In the genomic region with DNA sequence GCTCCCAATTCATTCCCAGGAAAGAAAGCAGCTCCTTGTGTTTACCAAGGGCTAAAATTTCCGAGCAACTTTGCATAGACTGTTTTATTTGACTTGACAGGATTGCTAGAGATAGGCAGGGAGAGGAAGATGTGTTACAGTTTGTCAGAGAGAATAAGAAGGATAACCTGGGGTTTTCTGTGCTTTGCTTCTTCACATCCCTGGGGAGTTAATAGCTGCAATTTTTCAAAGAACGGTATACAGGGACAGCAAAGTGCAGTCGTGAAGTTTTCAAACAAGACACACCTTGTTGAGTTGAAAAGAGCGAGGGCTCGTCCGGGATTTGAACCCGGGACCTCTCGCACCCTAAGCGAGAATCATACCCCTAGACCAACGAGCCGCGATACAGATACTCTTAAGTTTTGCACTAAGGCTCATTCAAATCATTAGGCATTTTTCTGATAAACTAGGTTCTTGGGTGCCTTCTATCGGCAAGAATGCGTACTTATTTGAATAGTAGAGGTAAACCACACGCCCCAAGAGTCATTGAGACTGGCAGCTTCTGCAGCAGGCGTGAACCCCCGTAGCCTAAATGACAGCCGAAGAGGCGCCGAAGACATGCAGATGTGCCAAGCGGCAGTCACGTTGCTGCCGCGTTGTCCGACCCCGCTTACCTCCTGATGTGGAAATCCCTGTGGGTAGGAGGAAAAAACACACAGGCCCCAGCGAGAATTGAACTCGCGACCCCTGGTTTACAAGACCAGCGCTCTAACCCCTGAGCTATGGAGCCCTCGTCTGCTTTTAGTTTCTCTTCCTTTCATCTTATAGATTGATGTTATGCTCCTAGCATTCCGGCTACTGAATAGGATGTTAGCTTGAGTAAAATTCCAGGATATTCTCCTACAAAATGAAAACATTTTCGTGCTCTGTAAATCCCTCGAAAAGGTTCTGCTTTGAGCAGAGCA, we compare ENCODE assay signal across 1 cellular context.
TF ChIP-seq lines count a peak whose summit lies in the region.

No MANE protein-coding gene starts in this region.

TF ChIP-seq in HepG2, 621 proteins besides CTCF, POLR2A, EP300 and RAD21 (continued from another document and continues in another):
- TF ChIP-seq, protein P1, sequence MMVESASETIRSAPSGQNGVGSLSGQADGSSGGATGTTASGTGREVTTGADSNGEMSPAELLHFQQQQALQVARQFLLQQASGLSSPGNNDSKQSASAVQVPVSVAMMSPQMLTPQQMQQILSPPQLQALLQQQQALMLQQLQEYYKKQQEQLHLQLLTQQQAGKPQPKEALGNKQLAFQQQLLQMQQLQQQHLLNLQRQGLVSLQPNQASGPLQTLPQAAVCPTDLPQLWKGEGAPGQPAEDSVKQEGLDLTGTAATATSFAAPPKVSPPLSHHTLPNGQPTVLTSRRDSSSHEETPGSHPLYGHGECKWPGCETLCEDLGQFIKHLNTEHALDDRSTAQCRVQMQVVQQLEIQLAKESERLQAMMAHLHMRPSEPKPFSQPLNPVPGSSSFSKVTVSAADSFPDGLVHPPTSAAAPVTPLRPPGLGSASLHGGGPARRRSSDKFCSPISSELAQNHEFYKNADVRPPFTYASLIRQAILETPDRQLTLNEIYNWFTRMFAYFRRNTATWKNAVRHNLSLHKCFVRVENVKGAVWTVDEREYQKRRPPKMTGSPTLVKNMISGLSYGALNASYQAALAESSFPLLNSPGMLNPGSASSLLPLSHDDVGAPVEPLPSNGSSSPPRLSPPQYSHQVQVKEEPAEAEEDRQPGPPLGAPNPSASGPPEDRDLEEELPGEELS (CRISPR knock-in tag; IDR thresholded peaks at IDR 0.05), result peak; percentile 78
- TF ChIP-seq, protein P2, sequence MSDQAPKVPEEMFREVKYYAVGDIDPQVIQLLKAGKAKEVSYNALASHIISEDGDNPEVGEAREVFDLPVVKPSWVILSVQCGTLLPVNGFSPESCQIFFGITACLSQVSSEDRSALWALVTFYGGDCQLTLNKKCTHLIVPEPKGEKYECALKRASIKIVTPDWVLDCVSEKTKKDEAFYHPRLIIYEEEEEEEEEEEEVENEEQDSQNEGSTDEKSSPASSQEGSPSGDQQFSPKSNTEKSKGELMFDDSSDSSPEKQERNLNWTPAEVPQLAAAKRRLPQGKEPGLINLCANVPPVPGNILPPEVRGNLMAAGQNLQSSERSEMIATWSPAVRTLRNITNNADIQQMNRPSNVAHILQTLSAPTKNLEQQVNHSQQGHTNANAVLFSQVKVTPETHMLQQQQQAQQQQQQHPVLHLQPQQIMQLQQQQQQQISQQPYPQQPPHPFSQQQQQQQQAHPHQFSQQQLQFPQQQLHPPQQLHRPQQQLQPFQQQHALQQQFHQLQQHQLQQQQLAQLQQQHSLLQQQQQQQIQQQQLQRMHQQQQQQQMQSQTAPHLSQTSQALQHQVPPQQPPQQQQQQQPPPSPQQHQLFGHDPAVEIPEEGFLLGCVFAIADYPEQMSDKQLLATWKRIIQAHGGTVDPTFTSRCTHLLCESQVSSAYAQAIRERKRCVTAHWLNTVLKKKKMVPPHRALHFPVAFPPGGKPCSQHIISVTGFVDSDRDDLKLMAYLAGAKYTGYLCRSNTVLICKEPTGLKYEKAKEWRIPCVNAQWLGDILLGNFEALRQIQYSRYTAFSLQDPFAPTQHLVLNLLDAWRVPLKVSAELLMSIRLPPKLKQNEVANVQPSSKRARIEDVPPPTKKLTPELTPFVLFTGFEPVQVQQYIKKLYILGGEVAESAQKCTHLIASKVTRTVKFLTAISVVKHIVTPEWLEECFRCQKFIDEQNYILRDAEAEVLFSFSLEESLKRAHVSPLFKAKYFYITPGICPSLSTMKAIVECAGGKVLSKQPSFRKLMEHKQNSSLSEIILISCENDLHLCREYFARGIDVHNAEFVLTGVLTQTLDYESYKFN (CRISPR knock-in tag; conservative IDR thresholded peaks at IDR 0.05), result peak; percentile 68
- TF ChIP-seq ZNF225 (CRISPR knock-in tag; IDR thresholded peaks at IDR 0.05) (peak; percentile 29; the same call in 1 of the 2 replicates), ZFAT (CRISPR knock-in tag; conservative IDR thresholded peaks at IDR 0.05) (no peak), ZNF350 (CRISPR knock-in tag; IDR thresholded peaks at IDR 0.05; ENCODE audit: borderline replicate concordance, low read depth) (peak; percentile 98; the same call in 1 of the 2 replicates), FOXK2 (IDR thresholded peaks at IDR 0.05) (peak; percentile 67), ZFP62 (CRISPR knock-in tag; IDR thresholded peaks at IDR 0.05) (peak; percentile 37; the same call in 1 of the 2 replicates), ZNF563 (CRISPR knock-in tag; IDR thresholded peaks at IDR 0.05) (peak; percentile 75; the same call in 1 of the 2 replicates), CERS6 (CRISPR knock-in tag; IDR thresholded peaks at IDR 0.05) (no peak), ONECUT2 (CRISPR knock-in tag; IDR thresholded peaks at IDR 0.05) (peak; percentile 19; the same call in 1 of the 2 replicates), ZHX2 (IDR thresholded peaks at IDR 0.05; ENCODE audit: low read depth) (peak; percentile 5; the same call in 1 of the 2 replicates), ZHX2 (CRISPR knock-in tag; IDR thresholded peaks at IDR 0.05; ENCODE audit: borderline replicate concordance) (peak; percentile 62; the same call in 1 of the 2 replicates), SNAPC4 (CRISPR knock-in tag; IDR thresholded peaks at IDR 0.05) (peak; percentile 85), FOSL2 (CRISPR knock-in tag; IDR thresholded peaks at IDR 0.05) (peak; percentile 64), NR2C2 (CRISPR knock-in tag; IDR thresholded peaks at IDR 0.05; ENCODE audit: borderline replicate concordance) (peak; percentile 75), HNF4G (IDR thresholded peaks at IDR 0.05; ENCODE audit: borderline replicate concordance, low read depth, low read length) (no peak; the same call in 1 of the 2 replicates), HNF4G (CRISPR knock-in tag; IDR thresholded peaks at IDR 0.05; ENCODE audit: borderline replicate concordance, low read depth) (no peak; the same call in 1 of the 2 replicates)
- TF ChIP-seq, protein P3, sequence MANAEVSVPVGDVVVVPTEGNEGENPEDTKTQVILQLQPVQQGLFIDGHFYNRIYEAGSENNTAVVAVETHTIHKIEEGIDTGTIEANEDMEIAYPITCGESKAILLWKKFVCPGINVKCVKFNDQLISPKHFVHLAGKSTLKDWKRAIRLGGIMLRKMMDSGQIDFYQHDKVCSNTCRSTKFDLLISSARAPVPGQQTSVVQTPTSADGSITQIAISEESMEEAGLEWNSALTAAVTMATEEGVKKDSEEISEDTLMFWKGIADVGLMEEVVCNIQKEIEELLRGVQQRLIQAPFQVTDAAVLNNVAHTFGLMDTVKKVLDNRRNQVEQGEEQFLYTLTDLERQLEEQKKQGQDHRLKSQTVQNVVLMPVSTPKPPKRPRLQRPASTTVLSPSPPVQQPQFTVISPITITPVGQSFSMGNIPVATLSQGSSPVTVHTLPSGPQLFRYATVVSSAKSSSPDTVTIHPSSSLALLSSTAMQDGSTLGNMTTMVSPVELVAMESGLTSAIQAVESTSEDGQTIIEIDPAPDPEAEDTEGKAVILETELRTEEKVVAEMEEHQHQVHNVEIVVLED (CRISPR knock-in tag; IDR thresholded peaks at IDR 0.05; ENCODE audit: borderline replicate concordance), result peak; percentile 71; the same call in 1 of the 2 replicates
- TF ChIP-seq, protein P4, sequence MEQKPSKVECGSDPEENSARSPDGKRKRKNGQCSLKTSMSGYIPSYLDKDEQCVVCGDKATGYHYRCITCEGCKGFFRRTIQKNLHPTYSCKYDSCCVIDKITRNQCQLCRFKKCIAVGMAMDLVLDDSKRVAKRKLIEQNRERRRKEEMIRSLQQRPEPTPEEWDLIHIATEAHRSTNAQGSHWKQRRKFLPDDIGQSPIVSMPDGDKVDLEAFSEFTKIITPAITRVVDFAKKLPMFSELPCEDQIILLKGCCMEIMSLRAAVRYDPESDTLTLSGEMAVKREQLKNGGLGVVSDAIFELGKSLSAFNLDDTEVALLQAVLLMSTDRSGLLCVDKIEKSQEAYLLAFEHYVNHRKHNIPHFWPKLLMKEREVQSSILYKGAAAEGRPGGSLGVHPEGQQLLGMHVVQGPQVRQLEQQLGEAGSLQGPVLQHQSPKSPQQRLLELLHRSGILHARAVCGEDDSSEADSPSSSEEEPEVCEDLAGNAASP (CRISPR knock-in tag; IDR thresholded peaks at IDR 0.05; ENCODE audit: borderline replicate concordance), result peak; percentile 22; the same call in 1 of the 2 replicates
